In genomic region chr9:137294684-137295312, GRCh38 we compare ENCODE assay signal across 9 cellular contexts. TPM values are rescaled to one million over a fixed set of nuclear protein-coding genes. Genes with fewer than 3 reads are reported as not detected.
DNase-seq lines count a peak whose midpoint lies in the region; ATAC-seq and TF ChIP-seq lines count a peak whose summit lies in the region.
"Had no signal": no experiment of that assay in that cellular context is flagged by ENCODE, and none has a peak within 500 bp of the region (broad histone marks: within the 10 kb centered on the region; RNA-seq: fewer than 3 reads in every experiment).

No MANE protein-coding gene starts in this region.

- H3K4me1 Mint-ChIP-seq in HFFc6 (ENCODE audit: low read depth), result peaks cover 8% of the 10 kb centered on the region

- H3K4me3 ChIP-seq in BLaER1 treated with 17β-estradiol and CSF1 and Interleukin-3, amounts not matched to agents 10 nM and 100 nM, result peak overlapping the region; percentile 57 to 73 (median 62); a peak in 19 of 20 replicates
- H3K4me3 ChIP-seq in brain microvascular endothelial cell (ENCODE audit: low read depth, low read length) (no peak overlapping the region), liver (ENCODE audit: low read depth in 1 of 3, low read length in 3 of 3) (peak overlapping the region in 1 of 3 donors; percentile 62)

- no peaks in the 10 kb centered on the region; a peak in 1 of 22 replicates for H3K36me3 ChIP-seq in BLaER1 treated with 17β-estradiol and CSF1 and Interleukin-3, amounts not matched to agents 10 nM and 100 nM
- H3K36me3 ChIP-seq in brain microvascular endothelial cell (replicated peaks) (no peaks in the 10 kb centered on the region), liver (ENCODE audit: control insufficient read depth in 4 of 4, insufficient read depth in 3 of 4, low read depth in 1 of 4, low read length in 3 of 4) (no peaks in the 10 kb centered on the region)

- no peak for ATAC-seq in HG02798 (IDR thresholded peaks at IDR 0.05; ENCODE audit: poor library complexity, unreplicated experiment)
- ATAC-seq in HG03469 (IDR thresholded peaks at IDR 0.05; ENCODE audit: unreplicated experiment), result no peak

- TF ChIP-seq RAD21 in liver (IDR thresholded peaks at IDR 0.05), result peak; percentile 45 to 51

- peaks cover 12 to 44% (median 31%) of the 10 kb centered on the region in 10 experiments for H3K4me1 ChIP-seq in BLaER1 treated with 17β-estradiol and CSF1 and Interleukin-3, amounts not matched to agents 10 nM and 100 nM
- H3K4me1 ChIP-seq in liver (ENCODE audit: control insufficient read depth in 4 of 4, insufficient read depth in 4 of 4, low read length in 3 of 4), result peaks cover 7 to 45% (median 19%) of the 10 kb centered on the region in 4 donors

- peaks cover 15% of the 10 kb centered on the region for H3K27me3 Mint-ChIP-seq in HFFc6 (ENCODE audit: insufficient read depth)

- H3K27ac ChIP-seq in BLaER1 treated with 17β-estradiol and CSF1 and Interleukin-3, amounts not matched to agents 10 nM and 100 nM, result no peak overlapping the region
- H3K27ac ChIP-seq in brain microvascular endothelial cell (no peak overlapping the region), liver (ENCODE audit: low read depth in 1 of 2, low read length in 2 of 2) (no peak overlapping the region)

- H3K27me3 ChIP-seq in BLaER1 treated with 17β-estradiol and CSF1 and Interleukin-3, amounts not matched to agents 10 nM and 100 nM, result peaks cover 36 to 57% (median 49%) of the 10 kb centered on the region in 11 experiments
- H3K27me3 ChIP-seq in brain microvascular endothelial cell (replicated peaks) (no peaks in the 10 kb centered on the region), liver (ENCODE audit: control insufficient read depth in 4 of 4, insufficient read depth in 4 of 4, low read length in 3 of 4) (peaks cover 0 to 3% (median 0%) of the 10 kb centered on the region in 4 donors)

- H3K9ac ChIP-seq in BLaER1 treated with 17β-estradiol and CSF1 and Interleukin-3, amounts not matched to agents 10 nM and 100 nM, result peak overlapping the region in 9 of 11 experiments; percentile 49 to 78 (median 64); a peak in 11 of 22 replicates
- no peak overlapping the region for H3K9ac ChIP-seq in liver (ENCODE audit: low read depth in 1 of 2, low read length in 2 of 2)

- DNase-seq in HFFc6, result peak; percentile 25
- no peak for DNase-seq in brain microvascular endothelial cell
- no peak for DNase-seq in GDM1 (lab: John Stamatoyannopoulos, UW)
- DNase-seq in cerebellar nuclear complex (lab: John Stamatoyannopoulos, UW), result no peak

- WGBS in liver, result 32% methylated on average over 39 of the region's 39 CpGs

- no peaks in the 10 kb centered on the region for H3K36me3 Mint-ChIP-seq in HFFc6 (ENCODE audit: low read depth)

- peak overlapping the region; percentile 28; the same call in 1 of the 2 replicates for H3K4me3 Mint-ChIP-seq in HFFc6

- no peak overlapping the region for H3K27ac Mint-ChIP-seq in HFFc6

- peak overlapping the region; percentile 82 to 95 (median 90) for H3K4me2 ChIP-seq in BLaER1 treated with 17β-estradiol and CSF1 and Interleukin-3, amounts not matched to agents 10 nM and 100 nM

- H3K9me3 ChIP-seq in BLaER1 treated with 17β-estradiol and CSF1 and Interleukin-3, amounts not matched to agents 10 nM and 100 nM (replicated peaks in 1 of 11), result peaks cover 0 to 6% (median 0%) of the 10 kb centered on the region in 11 experiments; a peak in 3 of 22 replicates
- no peaks in the 10 kb centered on the region for H3K9me3 ChIP-seq in liver (ENCODE audit: control insufficient read depth in 4 of 4, low read length in 3 of 4)

- TF ChIP-seq CTCF in HFFc6 (IDR thresholded peaks at IDR 0.05) (no peak; the same call in 1 of the 2 replicates), brain microvascular endothelial cell (IDR thresholded peaks at IDR 0.05; ENCODE audit: low read depth, low read length, missing control alignments) (peak; percentile 65), liver (IDR thresholded peaks at IDR 0.05; ENCODE audit: low read depth, low read length, missing input control) (no peak)

- H3K9me3 Mint-ChIP-seq in HFFc6, result peaks cover 6% of the 10 kb centered on the region; the same call in 1 of the 2 replicates

- in situ Hi-C loops in brain microvascular endothelial cell (cut with HindIII; ENCODE audit: low pct_ligation_motif_present, low sequenced_read_pairs), result no loop called here

- H4K20me1 ChIP-seq in BLaER1 treated with 17β-estradiol and CSF1 and Interleukin-3, amounts not matched to agents 10 nM and 100 nM, result peaks cover 0 to 37% (median 28%) of the 10 kb centered on the region in 11 experiments; a peak in 19 of 22 replicates

TF ChIP-seq in liver, 16 proteins besides CTCF, POLR2A, EP300 and RAD21:
- no peak for TF ChIP-seq FOXA2 (IDR thresholded peaks at IDR 0.05)
- TF ChIP-seq TAF1 (conservative IDR thresholded peaks at IDR 0.05), result no peak
- no peak for TF ChIP-seq SP1 (IDR thresholded peaks at IDR 0.05)
- no peak for TF ChIP-seq REST (IDR thresholded peaks at IDR 0.05)
- TF ChIP-seq, protein P1, sequence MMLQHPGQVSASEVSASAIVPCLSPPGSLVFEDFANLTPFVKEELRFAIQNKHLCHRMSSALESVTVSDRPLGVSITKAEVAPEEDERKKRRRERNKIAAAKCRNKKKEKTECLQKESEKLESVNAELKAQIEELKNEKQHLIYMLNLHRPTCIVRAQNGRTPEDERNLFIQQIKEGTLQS (IDR thresholded peaks at IDR 0.05), result no peak

RNA-seq across cellular contexts. Expression of gene NRARP, which starts 7.3 kb away (rescaled TPM):
- total RNA-seq in HFFc6 (2021; fragmentation: NEBNext Ultra II Directional; extraction: Animal tissue kit (Norgen Biotek cat#: 25700)), result under 1 TPM in 5 of 6 experiments, not detected in 1; 0.09 to 0.36 (median 0.17) TPM
- total RNA-seq in liver, result 1 to 10 TPM in 1 of 2 donors, under 1 TPM in 1; 0.93 to 1.3 TPM
- polyA plus RNA-seq in liver, result under 1 TPM in 1 of 2 donors, not detected in 1; 0.48 TPM

RNA-seq across cellular contexts. Expression of gene TOR4A, which starts 17.3 kb away (rescaled TPM):
- 10 to 100 TPM; 58.4 to 76.2 (median 62.2) TPM for total RNA-seq in HFFc6 (2021; fragmentation: NEBNext Ultra II Directional; extraction: Animal tissue kit (Norgen Biotek cat#: 25700))
- total RNA-seq in liver, result 1 to 10 TPM; 5.0 to 5.1 TPM
- polyA plus RNA-seq in liver, result 1 to 10 TPM in 1 of 2 donors, under 1 TPM in 1; 0.35 to 3.6 TPM

RNA-seq across cellular contexts. Expression of gene NELFB, which starts 39.7 kb away (rescaled TPM):
- 10 to 100 TPM; 48.5 to 59.9 (median 52.7) TPM for total RNA-seq in HFFc6 (2021; fragmentation: NEBNext Ultra II Directional; extraction: Animal tissue kit (Norgen Biotek cat#: 25700))
- total RNA-seq in liver, result 10 to 100 TPM; 16.5 to 19.7 TPM
- polyA plus RNA-seq in liver, result 10 to 100 TPM in 1 of 2 donors, 1 to 10 TPM in 1; 4.7 to 24.6 TPM

RNA-seq across cellular contexts. Expression of gene STPG3, which starts 43.7 kb away (rescaled TPM):
- not detected for total RNA-seq in HFFc6 (2021; fragmentation: NEBNext Ultra II Directional; extraction: Animal tissue kit (Norgen Biotek cat#: 25700))
- total RNA-seq in liver, result not detected
- polyA plus RNA-seq in liver, result not detected
- total RNA-seq: pulmonary artery endothelial cell had no signal

RNA-seq across cellular contexts. Expression of gene TUBB4B, which starts 53.7 kb away (rescaled TPM):
- total RNA-seq in HFFc6 (2021; fragmentation: NEBNext Ultra II Directional; extraction: Animal tissue kit (Norgen Biotek cat#: 25700)), result 100 to 1,000 TPM; 415 to 760 (median 681) TPM
- total RNA-seq in liver, result 100 to 1,000 TPM; 179 to 191 TPM
- polyA plus RNA-seq in liver, result 100 to 1,000 TPM; 173 to 199 TPM

Comparison
In these comparisons a context has a peak if more than half of its experiments do, and no peak if none do; other contexts are left out.
1. H3K9ac ChIP-seq: peak in BLaER1 treated with 17β-estradiol and CSF1 and Interleukin-3, amounts not matched to agents 10 nM and 100 nM (9 of 11); none in liver (0 of 2).
2. RNA of gene TOR4A, which starts 17.3 kb away (total RNA-seq): 58.4 to 76.2 TPM in HFFc6; 5.0 to 5.1 TPM in liver; every median in the first group is over 4 times any median in the second.